ENCODE assay signal across 8 cellular contexts in genomic region chr3:160753953-160754352, GRCh38. TPM values are rescaled to one million over a fixed set of nuclear protein-coding genes. Genes with fewer than 3 reads are reported as not detected.
DNase-seq lines count a peak whose midpoint lies in the region; ATAC-seq, FAIRE-seq and TF ChIP-seq lines count a peak whose summit lies in the region.

No MANE protein-coding gene starts in this region.

- ATAC-seq in heart right ventricle: no peak
- ATAC-seq in mucosa of descending colon: no peak
- no peak for ATAC-seq in GM21576 (IDR thresholded peaks at IDR 0.05; ENCODE audit: unreplicated experiment)

- BruUV-seq in mammary epithelial cell (replicated peaks; lab: Mats Ljungman, UMichigan): no TSS peak

- TF ChIP-seq CTCF in heart right ventricle (IDR thresholded peaks at IDR 0.05): no peak
- TF ChIP-seq CTCF in mammary epithelial cell (conservative IDR thresholded peaks at IDR 0.05 in 1 of 2, IDR thresholded peaks at IDR 0.05 in 1 of 2; ENCODE audit: extremely low read depth in 1 of 2, insufficient read depth in 1 of 2, low read depth in 1 of 2, low read length in 2 of 2): no peak
- TF ChIP-seq CTCF in mucosa of descending colon (IDR thresholded peaks at IDR 0.05): no peak
- no peak for TF ChIP-seq CTCF in uterus (IDR thresholded peaks at IDR 0.05)

- no peaks in the 10 kb centered on the region for H3K79me2 ChIP-seq in mammary epithelial cell (ENCODE audit: insufficient read depth, low read length)

- H3K27me3 ChIP-seq in heart right ventricle (no peaks in the 10 kb centered on the region), mammary epithelial cell (ENCODE audit: insufficient read depth, low read length) (no peaks in the 10 kb centered on the region), uterus (no peaks in the 10 kb centered on the region)

- in situ Hi-C loops in mammary epithelial cell (cut with MboI; ENCODE audit: low sequenced_read_pairs in 2 of 2): no loop called here

- H3K9me3 ChIP-seq in heart right ventricle (no peaks in the 10 kb centered on the region), mammary epithelial cell (replicated peaks; ENCODE audit: insufficient read depth, low read length) (no peaks in the 10 kb centered on the region), mucosa of descending colon (no peaks in the 10 kb centered on the region), uterus (no peaks in the 10 kb centered on the region)

- TF ChIP-seq POLR2A in uterus (IDR thresholded peaks at IDR 0.05): no peak

- H3K4me3 ChIP-seq in heart right ventricle (peak overlapping the region in 9 of 10 donors; percentile 85 to 97 (median 90)), mammary epithelial cell (replicated peaks in 1 of 3; ENCODE audit: insufficient read depth in 1 of 3, low read depth in 2 of 3, low read length in 3 of 3) (peak overlapping the region; percentile 63 to 68 (median 67)), mucosa of descending colon (peak overlapping the region; percentile 69), uterus (peak overlapping the region; percentile 51 to 96)

- DNase-seq in heart right ventricle: no peak
- no peak for DNase-seq in cardiac septum (ENCODE audit: low spot score)
- DNase-seq in mammary epithelial cell: no peak
- no peak for DNase-seq in mucosa of descending colon
- DNase-seq in uterus: no peak
- no peak for DNase-seq in urothelium cell line (ENCODE audit: low spot score)
- no peak for DNase-seq in HCEC 1CT

- dilution Hi-C loops in mammary epithelial cell (cut with HindIII; ENCODE audit: low sequenced_read_pairs): no loop called here

- 23 to 33% methylated on average over 2 of the region's 2 CpGs for WGBS in heart right ventricle, 2 donors
- 78% methylated on average over 2 of the region's 2 CpGs for WGBS in mammary epithelial cell (ENCODE audit: low coverage, missing lambda C conversion rate)

- H3K9ac ChIP-seq in mammary epithelial cell (ENCODE audit: insufficient read depth, low read length): no peak overlapping the region

- H3K4me1 ChIP-seq in heart right ventricle: peaks cover 0 to 40% (median 35%) of the 10 kb centered on the region in 9 donors
- peaks cover 8% of the 10 kb centered on the region for H3K4me1 ChIP-seq in mammary epithelial cell (ENCODE audit: insufficient read depth, low read length)
- H3K4me1 ChIP-seq in mucosa of descending colon (ENCODE audit: low read depth): peaks cover 16% of the 10 kb centered on the region
- no peaks in the 10 kb centered on the region for H3K4me1 ChIP-seq in uterus

- H3K36me3 ChIP-seq in heart right ventricle (no peaks in the 10 kb centered on the region), mammary epithelial cell (ENCODE audit: insufficient read depth, low read length) (no peaks in the 10 kb centered on the region), mucosa of descending colon (ENCODE audit: low read depth) (no peaks in the 10 kb centered on the region), uterus (no peaks in the 10 kb centered on the region)

- CTCF ChIA-PET in mammary epithelial cell (lab: Charles Lee; ENCODE audit: low non-redundant PET): no interaction called here

- no peaks in the 10 kb centered on the region for H4K20me1 ChIP-seq in mammary epithelial cell (ENCODE audit: insufficient read depth, low read length)

- FAIRE-seq in urothelium cell line (lab: Jason Lieb, UNC): no peak

- intact Hi-C loops in heart right ventricle (cut with DNase I) (loop anchor here in 5 of 10 donors (2.0 to 10.0 kb wide), 3 partner anchors 189 to 471 kb away; partner anchors contain the start of genes KPNA4 (in 4 of the 5) and NMD3 (in 2 of the 5)), cardiac septum (cut with DNase I) (no loop called here), mammary epithelial cell (cut with micrococcal nuclease) (loop anchor here (2.0 kb wide), 1 partner anchor 189 kb away; the partner anchor contains the start of gene KPNA4), mucosa of descending colon (cut with DNase I, micrococcal nuclease) (no loop called here), uterus (cut with DNase I; ENCODE audit: low total_unique reads) (no loop called here)

- no peak overlapping the region for H2AFZ ChIP-seq in mammary epithelial cell (ENCODE audit: low read depth, low read length)

- H3K27ac ChIP-seq in heart right ventricle (peak overlapping the region in 7 of 10 donors; percentile 92 to 96 (median 94)), mammary epithelial cell (ENCODE audit: insufficient read depth, low read depth, low read length) (no peak overlapping the region), uterus (peak overlapping the region; percentile 92 to 98)

- peak overlapping the region; percentile 96 for H3K4me2 ChIP-seq in mammary epithelial cell (ENCODE audit: insufficient read depth, low read depth, low read length)

RNA-seq across cellular contexts. Expression of gene PPM1L, which starts 2.1 kb away (rescaled TPM):
- total RNA-seq in heart right ventricle: 10 to 100 TPM; 35.5 to 55.5 (median 38.8) TPM
- 1 to 10 TPM; 4.4 to 6.9 TPM for polyA plus RNA-seq in heart right ventricle
- 28.8 TPM for total RNA-seq in cardiac septum
- 1 to 10 TPM in 1 of 2 donors, under 1 TPM in 1; 0.96 to 2.0 TPM for total RNA-seq in mammary epithelial cell
- polyA plus RNA-seq in mammary epithelial cell: 0.23 TPM
- polyA minus RNA-seq in mammary epithelial cell: 1.3 TPM
- 10 to 100 TPM; 16.2 to 47.9 (median 21.6) TPM for total RNA-seq in mucosa of descending colon
- 10 to 100 TPM in 3 of 4 donors, 1 to 10 TPM in 1; 3.2 to 27.9 (median 16.4) TPM for total RNA-seq in uterus
